1 cellular context compared by ENCODE assay signal in the genomic region with DNA sequence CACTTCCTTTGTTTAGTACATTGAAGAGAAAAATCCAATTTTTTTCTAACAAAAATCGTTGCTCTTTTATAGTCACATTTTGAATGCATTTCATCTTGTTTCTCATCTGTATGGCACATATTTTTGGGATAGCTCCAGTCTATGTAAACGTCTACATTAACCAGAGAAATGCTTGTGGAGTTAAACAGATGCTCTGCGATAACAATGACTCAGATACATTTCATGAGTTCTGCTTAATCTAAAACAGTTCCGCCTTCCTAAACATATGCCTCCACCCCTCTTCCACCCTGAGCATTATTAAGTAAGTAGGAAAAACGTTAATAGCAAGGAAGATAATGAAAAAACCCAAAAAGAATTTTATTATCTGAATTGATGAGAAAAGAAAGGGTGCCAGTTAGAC.
TF ChIP-seq lines count a peak whose summit lies in the region.

No MANE protein-coding gene starts in this region.

TF ChIP-seq in SK-N-SH, 30 proteins besides CTCF, POLR2A, EP300 and RAD21 (continued from another document):
- no peak for TF ChIP-seq ELF1 (IDR thresholded peaks at IDR 0.05)
- no peak for TF ChIP-seq YY1 (IDR thresholded peaks at IDR 0.05; ENCODE audit: low read depth)
- TF ChIP-seq, protein P1, sequence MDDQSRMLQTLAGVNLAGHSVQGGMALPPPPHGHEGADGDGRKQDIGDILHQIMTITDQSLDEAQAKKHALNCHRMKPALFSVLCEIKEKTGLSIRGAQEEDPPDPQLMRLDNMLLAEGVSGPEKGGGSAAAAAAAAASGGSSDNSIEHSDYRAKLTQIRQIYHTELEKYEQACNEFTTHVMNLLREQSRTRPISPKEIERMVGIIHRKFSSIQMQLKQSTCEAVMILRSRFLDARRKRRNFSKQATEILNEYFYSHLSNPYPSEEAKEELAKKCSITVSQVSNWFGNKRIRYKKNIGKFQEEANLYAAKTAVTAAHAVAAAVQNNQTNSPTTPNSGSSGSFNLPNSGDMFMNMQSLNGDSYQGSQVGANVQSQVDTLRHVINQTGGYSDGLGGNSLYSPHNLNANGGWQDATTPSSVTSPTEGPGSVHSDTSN (IDR thresholded peaks at IDR 0.05), result peak; percentile 93
- TF ChIP-seq, protein P2, sequence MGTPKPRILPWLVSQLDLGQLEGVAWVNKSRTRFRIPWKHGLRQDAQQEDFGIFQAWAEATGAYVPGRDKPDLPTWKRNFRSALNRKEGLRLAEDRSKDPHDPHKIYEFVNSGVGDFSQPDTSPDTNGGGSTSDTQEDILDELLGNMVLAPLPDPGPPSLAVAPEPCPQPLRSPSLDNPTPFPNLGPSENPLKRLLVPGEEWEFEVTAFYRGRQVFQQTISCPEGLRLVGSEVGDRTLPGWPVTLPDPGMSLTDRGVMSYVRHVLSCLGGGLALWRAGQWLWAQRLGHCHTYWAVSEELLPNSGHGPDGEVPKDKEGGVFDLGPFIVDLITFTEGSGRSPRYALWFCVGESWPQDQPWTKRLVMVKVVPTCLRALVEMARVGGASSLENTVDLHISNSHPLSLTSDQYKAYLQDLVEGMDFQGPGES (IDR thresholded peaks at IDR 0.05; ENCODE audit: low read depth, low read length), result no peak
- TF ChIP-seq SMC3 (IDR thresholded peaks at IDR 0.05; ENCODE audit: low read depth, low read length), result no peak
- TF ChIP-seq TCF12 (IDR thresholded peaks at IDR 0.05), result peak; percentile 100
- no peak for TF ChIP-seq MXI1 (IDR thresholded peaks at IDR 0.05; ENCODE audit: low read depth, low read length)
- TF ChIP-seq RCOR1 (IDR thresholded peaks at IDR 0.05; ENCODE audit: low read length), result peak; percentile 95
- no peak for TF ChIP-seq NRF1 (IDR thresholded peaks at IDR 0.05; ENCODE audit: low read depth, low read length)
- TF ChIP-seq JUND (IDR thresholded peaks at IDR 0.05), result peak; percentile 94
- no peak for TF ChIP-seq FOXJ3 (CRISPR knock-in tag; IDR thresholded peaks at IDR 0.05)
- TF ChIP-seq, protein P3, sequence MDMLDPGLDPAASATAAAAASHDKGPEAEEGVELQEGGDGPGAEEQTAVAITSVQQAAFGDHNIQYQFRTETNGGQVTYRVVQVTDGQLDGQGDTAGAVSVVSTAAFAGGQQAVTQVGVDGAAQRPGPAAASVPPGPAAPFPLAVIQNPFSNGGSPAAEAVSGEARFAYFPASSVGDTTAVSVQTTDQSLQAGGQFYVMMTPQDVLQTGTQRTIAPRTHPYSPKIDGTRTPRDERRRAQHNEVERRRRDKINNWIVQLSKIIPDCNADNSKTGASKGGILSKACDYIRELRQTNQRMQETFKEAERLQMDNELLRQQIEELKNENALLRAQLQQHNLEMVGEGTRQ (IDR thresholded peaks at IDR 0.05; ENCODE audit: borderline replicate concordance, low read depth, low read length), result no peak
- TF ChIP-seq, protein P4, sequence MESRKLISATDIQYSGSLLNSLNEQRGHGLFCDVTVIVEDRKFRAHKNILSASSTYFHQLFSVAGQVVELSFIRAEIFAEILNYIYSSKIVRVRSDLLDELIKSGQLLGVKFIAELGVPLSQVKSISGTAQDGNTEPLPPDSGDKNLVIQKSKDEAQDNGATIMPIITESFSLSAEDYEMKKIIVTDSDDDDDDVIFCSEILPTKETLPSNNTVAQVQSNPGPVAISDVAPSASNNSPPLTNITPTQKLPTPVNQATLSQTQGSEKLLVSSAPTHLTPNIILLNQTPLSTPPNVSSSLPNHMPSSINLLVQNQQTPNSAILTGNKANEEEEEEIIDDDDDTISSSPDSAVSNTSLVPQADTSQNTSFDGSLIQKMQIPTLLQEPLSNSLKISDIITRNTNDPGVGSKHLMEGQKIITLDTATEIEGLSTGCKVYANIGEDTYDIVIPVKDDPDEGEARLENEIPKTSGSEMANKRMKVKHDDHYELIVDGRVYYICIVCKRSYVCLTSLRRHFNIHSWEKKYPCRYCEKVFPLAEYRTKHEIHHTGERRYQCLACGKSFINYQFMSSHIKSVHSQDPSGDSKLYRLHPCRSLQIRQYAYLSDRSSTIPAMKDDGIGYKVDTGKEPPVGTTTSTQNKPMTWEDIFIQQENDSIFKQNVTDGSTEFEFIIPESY (IDR thresholded peaks at IDR 0.05; ENCODE audit: borderline replicate concordance, low read depth), result no peak
- TF ChIP-seq NFIC (IDR thresholded peaks at IDR 0.05; ENCODE audit: borderline replicate concordance), result peak; percentile 77
- peak; percentile 21; the same call in 1 of the 2 replicates for TF ChIP-seq GABPA (IDR thresholded peaks at IDR 0.05; ENCODE audit: low read depth)
